Comparison of ENCODE assay signal across 9 cellular contexts in the genomic region with DNA sequence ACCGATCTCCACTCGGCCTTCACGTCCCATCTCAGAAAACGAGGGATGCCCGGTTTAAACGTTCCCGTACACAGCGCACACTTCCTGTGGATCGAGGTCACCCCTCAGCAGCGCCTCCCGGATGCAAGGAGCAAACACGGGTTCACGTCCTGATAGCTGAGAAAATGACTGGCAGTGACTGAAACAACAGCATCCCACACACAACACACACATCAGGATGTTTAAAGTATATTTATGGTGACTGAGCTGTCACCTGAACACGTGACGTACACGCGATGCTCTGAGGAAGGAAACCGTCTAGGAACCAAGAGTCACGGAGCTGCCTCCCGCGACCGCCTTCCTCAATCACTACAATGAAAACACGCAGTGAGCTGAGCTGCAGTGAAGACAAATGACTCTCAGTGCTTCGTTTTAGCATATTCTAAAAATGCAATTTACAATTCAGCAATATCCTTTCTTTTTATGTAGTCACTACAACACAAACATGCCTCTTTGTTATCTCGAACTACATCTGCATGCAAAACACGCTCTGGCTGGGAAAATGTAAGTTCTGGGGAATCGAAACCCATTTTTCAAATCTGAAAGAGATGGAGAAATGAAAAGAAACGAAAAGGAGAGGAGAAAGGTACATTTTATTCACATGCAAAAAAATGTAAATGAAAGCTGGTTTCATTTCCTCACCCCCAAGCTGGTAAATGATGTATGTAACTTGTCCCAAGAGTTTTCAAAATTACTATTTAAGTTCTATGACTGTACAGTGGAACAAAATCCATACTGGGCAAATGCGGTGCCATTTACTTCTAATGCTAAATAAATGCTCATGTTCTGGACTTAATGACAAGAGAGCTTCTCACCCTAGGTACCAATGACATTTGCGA. TPM values are rescaled to one million over a fixed set of nuclear protein-coding genes. Genes with fewer than 3 reads are reported as not detected.
A peak's percentile ranks its signal among the peaks of the same experiment; 100 is the strongest.
DNase-seq lines count a peak whose midpoint lies in the region; ATAC-seq lines count a peak whose summit lies in the region.
"Had no signal": no experiment of that assay in that cellular context is flagged by ENCODE, and none has a peak within 500 bp of the region (broad histone marks: within the 10 kb centered on the region; RNA-seq: fewer than 3 reads in every experiment).

No MANE protein-coding gene starts in this region.

- H3K36me3 Mint-ChIP-seq in T-helper 2 cell treated with Interferon-gamma antibody and Interleukin-4, amounts not matched to agents 5 μg/mL and 100 μg/mL, for 36 hours (ENCODE audit: low read depth) = peaks cover 3% of the 10 kb centered on the region

- H4K8ac ChIP-seq in mesenchymal stem cell (ENCODE audit: low read length) = no peak overlapping the region

- no peak overlapping the region for H3K4me3 ChIP-seq in mesenchymal stem cell (ENCODE audit: insufficient read depth in 1 of 2, low read depth in 1 of 2, low read length in 2 of 2)
- H3K4me3 ChIP-seq: SK-N-MC had no signal

- H3K4me3 Mint-ChIP-seq in T-helper 2 cell treated with Interferon-gamma antibody and Interleukin-4, amounts not matched to agents 5 μg/mL and 100 μg/mL, for 36 hours = peak overlapping the region; percentile 79

- no peak overlapping the region for H3K18ac ChIP-seq in mesenchymal stem cell (ENCODE audit: low read depth in 1 of 2, low read length in 2 of 2)

- H3K14ac ChIP-seq in mesenchymal stem cell (ENCODE audit: low read length in 2 of 2) = peak overlapping the region in 1 of 2 experiments; percentile 21

- DNase-seq in CD1c-positive myeloid dendritic cell (ENCODE audit: extremely low spot score) = peak; percentile 88
- DNase-seq in T-helper 2 cell treated with Interferon-gamma antibody and Interleukin-4, amounts not matched to agents 5 μg/mL and 100 μg/mL, for 36 hours (ENCODE audit: low spot score) = peak; percentile 75
- DNase-seq in caudate nucleus (lab: John Stamatoyannopoulos, UW) = peak in 37 of 61 donors; percentile 23 to 79 (median 47)
- peak; percentile 62 for DNase-seq in sciatic nerve (ENCODE audit: low spot score)
- DNase-seq in NCI-H1694 treated with DMSO at 0.1 percent for 48 hours (lab: John Stamatoyannopoulos, UW) = no peak
- no peak for DNase-seq in mesenchymal stem cell
- no peak for DNase-seq in NCI-H2171 (lab: John Stamatoyannopoulos, UW)

- H3K9me3 Mint-ChIP-seq in T-helper 2 cell treated with Interferon-gamma antibody and Interleukin-4, amounts not matched to agents 5 μg/mL and 100 μg/mL, for 36 hours = no peaks in the 10 kb centered on the region

- 84% methylated on average over 25 of the region's 30 CpGs for WGBS in mesenchymal stem cell

- no peak overlapping the region for H2AFZ ChIP-seq in mesenchymal stem cell (ENCODE audit: low read depth, low read length)

- H2BK15ac ChIP-seq in mesenchymal stem cell (ENCODE audit: low read depth, poor library complexity, severe bottlenecking) = no peak overlapping the region

- no peak overlapping the region for H3K23ac ChIP-seq in mesenchymal stem cell (ENCODE audit: low read length in 2 of 2)

- H2BK120ac ChIP-seq in mesenchymal stem cell (ENCODE audit: low read depth, low read length) = no peak overlapping the region

- peaks cover 71% of the 10 kb centered on the region for H3K79me1 ChIP-seq in mesenchymal stem cell (replicated peaks; ENCODE audit: low read length, poor library complexity, severe bottlenecking)

- peaks cover 0 to 58% of the 10 kb centered on the region in 2 experiments for H3K36me3 ChIP-seq in mesenchymal stem cell (ENCODE audit: control insufficient read depth in 1 of 2, insufficient read depth in 2 of 2, low read depth in 1 of 2, low read length in 2 of 2)

- H2BK5ac ChIP-seq in mesenchymal stem cell (ENCODE audit: low read depth, low read length, poor library complexity, severe bottlenecking) = no peak overlapping the region

- no peak overlapping the region for H2BK12ac ChIP-seq in mesenchymal stem cell (ENCODE audit: low read length in 2 of 2)

- no peaks in the 10 kb centered on the region for H3K27me3 ChIP-seq in mesenchymal stem cell (ENCODE audit: control insufficient read depth in 1 of 2, insufficient read depth in 1 of 2, low read length in 2 of 2)

- no peak overlapping the region for H2AK5ac ChIP-seq in mesenchymal stem cell (ENCODE audit: low read length, severe bottlenecking)

- H3K4ac ChIP-seq in mesenchymal stem cell (ENCODE audit: low read depth in 1 of 2, low read length in 2 of 2) = no peak overlapping the region

- peak overlapping the region; percentile 90 for H3K27ac Mint-ChIP-seq in T-helper 2 cell treated with Interferon-gamma antibody and Interleukin-4, amounts not matched to agents 5 μg/mL and 100 μg/mL, for 36 hours

- H3K4me2 ChIP-seq in mesenchymal stem cell (ENCODE audit: low read length, poor library complexity, severe bottlenecking) = no peak overlapping the region

- no peaks in the 10 kb centered on the region for H3K27me3 Mint-ChIP-seq in T-helper 2 cell treated with Interferon-gamma antibody and Interleukin-4, amounts not matched to agents 5 μg/mL and 100 μg/mL, for 36 hours (ENCODE audit: low read depth)

- H3K4me1 ChIP-seq in mesenchymal stem cell (ENCODE audit: control insufficient read depth, insufficient read depth, low read depth, low read length) = peaks cover 8% of the 10 kb centered on the region

- peak; percentile 37 for ATAC-seq in GM21825 (IDR thresholded peaks at IDR 0.05; ENCODE audit: unreplicated experiment)
- ATAC-seq in sciatic nerve = no peak

- no peak overlapping the region for H4K91ac ChIP-seq in mesenchymal stem cell (ENCODE audit: low read length)

- H3K27ac ChIP-seq in caudate nucleus (ENCODE audit: low read depth, low read length) (peak overlapping the region; percentile 71), mesenchymal stem cell (ENCODE audit: low read length, poor library complexity, severe bottlenecking) (no peak overlapping the region)
- H3K27ac ChIP-seq: SK-N-MC had no signal

- H3K9ac ChIP-seq in mesenchymal stem cell (ENCODE audit: low read length) = no peak overlapping the region

- H3K9me3 ChIP-seq in mesenchymal stem cell (ENCODE audit: control insufficient read depth, low read length) = no peaks in the 10 kb centered on the region

- peaks cover 24% of the 10 kb centered on the region for H3K4me1 Mint-ChIP-seq in T-helper 2 cell treated with Interferon-gamma antibody and Interleukin-4, amounts not matched to agents 5 μg/mL and 100 μg/mL, for 36 hours (ENCODE audit: low read depth)

- intact Hi-C loops in sciatic nerve (cut with DNase I) = no loop called here

RNA-seq across cellular contexts. Expression of a gene that starts 19.8 kb away (rescaled TPM):
- 99.5 TPM for total RNA-seq in sciatic nerve
- polyA plus RNA-seq in mesenchymal stem cell (2013, experiment 1 of 2) = 7.9 TPM
- 8.8 TPM for polyA plus RNA-seq in mesenchymal stem cell (2013, experiment 2 of 2)

Comparison
In these comparisons a context has a peak if more than half of its experiments do, and no peak if none do; other contexts are left out.
1. DNase-seq: peak in CD1c-positive myeloid dendritic cell (single experiment), T-helper 2 cell treated with Interferon-gamma antibody and Interleukin-4, amounts not matched to agents 5 μg/mL and 100 μg/mL, for 36 hours (single experiment), caudate nucleus (37 of 61) and sciatic nerve (single experiment); none in NCI-H1694 treated with DMSO at 0.1 percent for 48 hours (single experiment), mesenchymal stem cell (single experiment) and NCI-H2171 (single experiment).